ENCODE assay signal across 26 cellular contexts in genomic region chr2:223834431-223834830, GRCh38.
"Had no signal": no experiment of that assay in that cellular context is flagged by ENCODE, and none has a peak within 500 bp of the region (broad histone marks: within the 10 kb centered on the region; RNA-seq: fewer than 3 reads in every experiment).

No MANE protein-coding gene starts in this region.

- FAIRE-seq: HepG2 had no signal

- H3K27me3 ChIP-seq: Peyer's patch, SJSA1 had no signal

- H3K9me3 ChIP-seq: Peyer's patch, SJSA1 had no signal

- H3K4me3 ChIP-seq: Peyer's patch, SJSA1, SK-N-MC had no signal

- DNase-seq: IMR-90, Karpas-422, KG1, MM.1S, NCI-H1092 treated with DMSO at 0.1 percent for 48 hours, NCI-H1436, NCI-H187, NCI-H2029, NCI-H2081 treated with DMSO at 0.1 percent for 48 hours, NCI-H2171, NCI-H226, NCI-H446, NCI-H510A, NCI-H524 treated with DMSO at 0.1 percent for 48 hours, NCI-H69, NCI-H774, PC-3, Peyer's patch, Right ventricle myocardium superior, RPMI8226, SIG-M5, SW 1271, T-cell had no signal

- H3K27ac ChIP-seq: SJSA1, SK-N-MC had no signal

- ATAC-seq: HepG2, PC-3, T-cell had no signal

- H3K36me3 ChIP-seq: Peyer's patch had no signal
